In genomic region chr2:166404831-166405568, GRCh38 we compare ENCODE assay signal across 20 cellular contexts. TPM values are rescaled to one million over a fixed set of nuclear protein-coding genes. Genes with fewer than 3 reads are reported as not detected.
"Had no signal": no experiment of that assay in that cellular context is flagged by ENCODE, and none has a peak within 500 bp of the region (broad histone marks: within the 10 kb centered on the region; RNA-seq: fewer than 3 reads in every experiment).

No MANE protein-coding gene starts in this region.

- H3K27me3 ChIP-seq: brain microvascular endothelial cell, colonic mucosa, spleen, testis had no signal

- DNase-seq: activated CD4-positive, alpha-beta T cell treated with anti-CD3 and anti-CD28 coated beads, Interleukin-2, amount 10 ng/mL, durations not matched to agents 7 days and 5 days; activated CD8-positive, alpha-beta T cell treated with anti-CD3 and anti-CD28 coated beads, Interleukin-2, amount 10 ng/mL, durations not matched to agents 7 days and 5 days; activated naive CD4-positive, alpha-beta T cell treated with Interleukin-2 at 50 U/mL for 16 hours; activated naive CD8-positive, alpha-beta T cell treated with anti-CD3 and anti-CD28 coated beads, Interleukin-2, amount 10 ng/mL, durations not matched to agents 7 days and 5 days; activated T-cell treated with anti-CD3 and anti-CD28 coated beads, Interleukin-2, amount 50 U/mL, for 24 hours; brain microvascular endothelial cell; central memory CD4-positive, alpha-beta T cell; colonic mucosa; endodermal cell; hypothalamus; islet precursor cell; spleen; stimulated activated CD4-positive, alpha-beta T cell treated with anti-CD3 and anti-CD28 coated beads, Interleukin-4, amount 100 ng/mL, for 4 hours; testis had no signal

- H3K36me3 ChIP-seq: brain microvascular endothelial cell, colonic mucosa, spleen had no signal

- H3K4me3 ChIP-seq: colonic mucosa, lung, spleen, testis had no signal

- H3K4me1 ChIP-seq: colonic mucosa, spleen, testis had no signal

- H3K27ac ChIP-seq: brain microvascular endothelial cell, colonic mucosa, epithelial cell of prostate, spleen, testis had no signal

- H3K9me3 ChIP-seq: colonic mucosa, spleen, testis had no signal

- ATAC-seq: activated CD4-positive, CD25-positive, alpha-beta regulatory T cell treated with anti-CD3 and anti-CD28 coated beads, Interleukin-2, amount 50 U/mL, for 24 hours; activated CD8-positive, alpha-beta T cell treated with anti-CD3 and anti-CD28 coated beads, Interleukin-2, amount 10 ng/mL, durations not matched to agents 7 days and 5 days; natural killer cell treated with Interleukin-12 subunit alpha and Interleukin-12 subunit beta and Interleukin-15 and Interleukin-18, amount 100 ng/mL, for 72 hours; stimulated activated memory B cell treated with anti-CD40 and anti-IgM and Interleukin-4, amounts not matched to agents 10 μg/mL and 1 μg/mL and 100 μg/mL, for 72 hours had no signal

RNA-seq across cellular contexts. Expression of gene SCN9A, which starts 29.3 kb away (rescaled TPM):
- total RNA-seq: activated naive CD8-positive, alpha-beta T cell treated with anti-CD3 and anti-CD28 coated beads, Interleukin-2, amount 10 ng/mL, durations not matched to agents 7 days and 5 days; activated T-helper 2 cell treated with anti-CD3 and anti-CD28 coated beads, Interferon-gamma antibody, Interleukin-2, Interleukin-4, amounts not matched to agents 10 μg/mL and 5 μg/mL and 100 μg/mL, durations not matched to agents 14 hours and 24 hours and 36 hours had no signal
